24 cellular contexts compared by ENCODE assay signal in genomic region chr3:193207290-193207689, GRCh38. TPM values are rescaled to one million over a fixed set of nuclear protein-coding genes. Genes with fewer than 3 reads are reported as not detected.
DNase-seq lines count a peak whose midpoint lies in the region; FAIRE-seq and TF ChIP-seq lines count a peak whose summit lies in the region.
"Had no signal": no experiment of that assay in that cellular context is flagged by ENCODE, and none has a peak within 500 bp of the region (broad histone marks: within the 10 kb centered on the region; RNA-seq: fewer than 3 reads in every experiment).

No MANE protein-coding gene starts in this region.

- H3K27me3 Mint-ChIP-seq in T-helper 2 cell treated with Interferon-gamma antibody and Interleukin-4, amounts not matched to agents 5 μg/mL and 100 μg/mL, for 36 hours (ENCODE audit: low read depth), result no peaks in the 10 kb centered on the region
- H3K27me3 Mint-ChIP-seq: activated naive CD4-positive, alpha-beta T cell treated with anti-CD3 and anti-CD28 coated beads, Interleukin-2, amount 10 ng/mL, durations not matched to agents 7 days and 5 days had no signal

- no peak overlapping the region for H2AFZ ChIP-seq in trophoblast cell (ENCODE audit: insufficient read depth, low read length, poor library complexity)

- no peak overlapping the region for H2BK120ac ChIP-seq in trophoblast cell (ENCODE audit: insufficient read depth, low read length, poor library complexity)

- no peaks in the 10 kb centered on the region for H3K4me1 Mint-ChIP-seq in T-helper 2 cell treated with Interferon-gamma antibody and Interleukin-4, amounts not matched to agents 5 μg/mL and 100 μg/mL, for 36 hours (ENCODE audit: low read depth)
- H3K4me1 Mint-ChIP-seq: activated naive CD4-positive, alpha-beta T cell treated with anti-CD3 and anti-CD28 coated beads, Interleukin-2, amount 10 ng/mL, durations not matched to agents 7 days and 5 days; natural killer cell; stimulated activated effector memory CD8-positive, alpha-beta T cell treated with anti-CD3 and anti-CD28 coated beads, Interleukin-12 subunit alpha, Interleukin-12 subunit beta, amount 100 ng/mL, for 72 hours had no signal

- no peak overlapping the region for H4K91ac ChIP-seq in trophoblast cell (ENCODE audit: low read depth, low read length)

- DNase-seq in SHP77 (lab: John Stamatoyannopoulos, UW) (peak; percentile 35 to 42), SHP77 treated with DMSO at 0.1 percent for 48 hours (lab: John Stamatoyannopoulos, UW) (no peak), NCI-H446 treated with DMSO at 0.1 percent for 48 hours (lab: John Stamatoyannopoulos, UW) (peak; percentile 87), bronchial epithelial cell (ENCODE audit: low read depth) (peak; percentile 22), small intestine (peak; percentile 39), trophoblast cell (no peak), CD1c-positive myeloid dendritic cell (ENCODE audit: extremely low spot score) (no peak)
- no peak for DNase-seq in T-helper 2 cell treated with Interferon-gamma antibody and Interleukin-4, amounts not matched to agents 5 μg/mL and 100 μg/mL, for 36 hours (ENCODE audit: low spot score)
- DNase-seq: activated naive CD4-positive, alpha-beta T cell treated with anti-CD3 and anti-CD28 coated beads, Interleukin-2, amount 10 ng/mL, durations not matched to agents 7 days and 5 days; activated T-cell treated with anti-CD3 and anti-CD28 coated beads, Interleukin-2, amount 50 U/mL, for 72 hours; aorta; effector CD8-positive, alpha-beta T cell; natural killer cell; NCI-H226; ovary; Right ventricle myocardium superior had no signal

- H3K27ac ChIP-seq in small intestine (ENCODE audit: low read depth in 1 of 2, low read length in 1 of 2) (no peak overlapping the region), trophoblast cell (ENCODE audit: low read depth, low read length) (no peak overlapping the region)
- H3K27ac ChIP-seq: BLaER1, ovary, thoracic aorta had no signal

- H4K8ac ChIP-seq in trophoblast cell (ENCODE audit: low read depth, low read length), result no peak overlapping the region

- H3K27me3 ChIP-seq in bronchial epithelial cell (ENCODE audit: control insufficient read depth, insufficient read depth, low read length) (no peaks in the 10 kb centered on the region), small intestine (ENCODE audit: control insufficient read depth in 2 of 2, insufficient read depth in 2 of 2, low read length in 2 of 2) (no peaks in the 10 kb centered on the region), trophoblast cell (ENCODE audit: insufficient read depth, low read length) (no peaks in the 10 kb centered on the region)
- H3K27me3 ChIP-seq: BLaER1, ovary had no signal

- H3K9me3 ChIP-seq in small intestine (ENCODE audit: control insufficient read depth, low read depth), result no peaks in the 10 kb centered on the region
- H3K9me3 ChIP-seq in trophoblast cell (ENCODE audit: insufficient read depth, low read depth, low read length), result no peaks in the 10 kb centered on the region
- H3K9me3 ChIP-seq: BLaER1, ovary, thoracic aorta had no signal

- TF ChIP-seq CTCF in bronchial epithelial cell (IDR thresholded peaks at IDR 0.05; ENCODE audit: insufficient read depth, low read length, severe bottlenecking), result no peak

- H3K36me3 Mint-ChIP-seq in T-helper 2 cell treated with Interferon-gamma antibody and Interleukin-4, amounts not matched to agents 5 μg/mL and 100 μg/mL, for 36 hours (ENCODE audit: low read depth), result no peaks in the 10 kb centered on the region
- H3K36me3 Mint-ChIP-seq: activated naive CD4-positive, alpha-beta T cell treated with anti-CD3 and anti-CD28 coated beads, Interleukin-2, amount 10 ng/mL, durations not matched to agents 7 days and 5 days; natural killer cell; stimulated activated effector memory CD8-positive, alpha-beta T cell treated with anti-CD3 and anti-CD28 coated beads, Interleukin-12 subunit alpha, Interleukin-12 subunit beta, amount 100 ng/mL, for 72 hours had no signal

- no peak overlapping the region for H3K14ac ChIP-seq in trophoblast cell (ENCODE audit: low read length)

- H2BK12ac ChIP-seq in trophoblast cell (ENCODE audit: low read length), result no peak overlapping the region

- no peaks in the 10 kb centered on the region for H3K79me2 ChIP-seq in trophoblast cell (ENCODE audit: control insufficient read depth, insufficient read depth, low read length, poor library complexity)

- H3K4ac ChIP-seq in trophoblast cell (ENCODE audit: low read depth, low read length), result no peak overlapping the region

- 3 to 15% (median 8%) methylated on average over 1 of the region's 1 CpG for WGBS in small intestine, 3 donors
- WGBS in trophoblast cell (ENCODE audit: extremely low coverage, insufficient coverage, insufficient read length), result no CpG with 5 or more reads among the region's 1 CpG

- no peak overlapping the region for H3K9ac ChIP-seq in trophoblast cell (ENCODE audit: low read length)
- H3K9ac ChIP-seq: BLaER1 had no signal

- H4K12ac ChIP-seq in trophoblast cell (ENCODE audit: low read depth, low read length), result no peak overlapping the region

- no peak overlapping the region for H3K23ac ChIP-seq in trophoblast cell (ENCODE audit: low read length)

- H3K4me3 ChIP-seq in bronchial epithelial cell (ENCODE audit: low read depth, low read length) (no peak overlapping the region), small intestine (ENCODE audit: low read depth in 1 of 2, low read length in 2 of 2) (no peak overlapping the region), trophoblast cell (ENCODE audit: low read depth, low read length) (no peak overlapping the region)
- H3K4me3 ChIP-seq: BLaER1, GM12878, ovary, thoracic aorta had no signal

- no peak overlapping the region for H3K4me3 Mint-ChIP-seq in T-helper 2 cell treated with Interferon-gamma antibody and Interleukin-4, amounts not matched to agents 5 μg/mL and 100 μg/mL, for 36 hours
- H3K4me3 Mint-ChIP-seq: activated naive CD4-positive, alpha-beta T cell treated with anti-CD3 and anti-CD28 coated beads, Interleukin-2, amount 10 ng/mL, durations not matched to agents 7 days and 5 days; activated T-cell treated with anti-CD3 and anti-CD28 coated beads, Interleukin-2, amount 50 U/mL, for 72 hours; natural killer cell; stimulated activated effector memory CD8-positive, alpha-beta T cell treated with anti-CD3 and anti-CD28 coated beads, Interleukin-12 subunit alpha, Interleukin-12 subunit beta, amount 100 ng/mL, for 72 hours had no signal

- H2BK5ac ChIP-seq in trophoblast cell (ENCODE audit: low read depth, low read length, poor library complexity), result no peak overlapping the region

- no peak overlapping the region for H3K18ac ChIP-seq in trophoblast cell (ENCODE audit: low read length)

- no peak overlapping the region for H3K4me2 ChIP-seq in trophoblast cell (ENCODE audit: low read length)
- H3K4me2 ChIP-seq: BLaER1 had no signal

- H3K9me3 Mint-ChIP-seq in T-helper 2 cell treated with Interferon-gamma antibody and Interleukin-4, amounts not matched to agents 5 μg/mL and 100 μg/mL, for 36 hours, result no peaks in the 10 kb centered on the region
- H3K9me3 Mint-ChIP-seq: activated naive CD4-positive, alpha-beta T cell treated with anti-CD3 and anti-CD28 coated beads, Interleukin-2, amount 10 ng/mL, durations not matched to agents 7 days and 5 days; stimulated activated effector memory CD8-positive, alpha-beta T cell treated with anti-CD3 and anti-CD28 coated beads, Interleukin-12 subunit alpha, Interleukin-12 subunit beta, amount 100 ng/mL, for 72 hours had no signal

- no peaks in the 10 kb centered on the region for H3K79me1 ChIP-seq in trophoblast cell (ENCODE audit: low read length)

- H2AK5ac ChIP-seq in trophoblast cell (ENCODE audit: low read length), result no peak overlapping the region

- no peaks in the 10 kb centered on the region for H3K4me1 ChIP-seq in small intestine (ENCODE audit: control insufficient read depth in 2 of 2, insufficient read depth in 1 of 2, low read depth in 1 of 2, low read length in 1 of 2)
- H3K4me1 ChIP-seq in trophoblast cell (ENCODE audit: control insufficient read depth in 1 of 2, insufficient read depth in 2 of 2, low read length in 2 of 2), result no peaks in the 10 kb centered on the region
- H3K4me1 ChIP-seq: BLaER1 had no signal

- H3K36me3 ChIP-seq in bronchial epithelial cell (ENCODE audit: control insufficient read depth, insufficient read depth, low read length), result no peaks in the 10 kb centered on the region
- no peaks in the 10 kb centered on the region for H3K36me3 ChIP-seq in small intestine (ENCODE audit: control insufficient read depth in 2 of 2, insufficient read depth in 2 of 2, low read length in 2 of 2)
- H3K36me3 ChIP-seq in trophoblast cell (ENCODE audit: control insufficient read depth in 1 of 2, insufficient read depth in 2 of 2, low read length in 2 of 2), result no peaks in the 10 kb centered on the region
- H3K36me3 ChIP-seq: BLaER1, ovary, thoracic aorta had no signal

- FAIRE-seq in bronchial epithelial cell (lab: Jason Lieb, UNC) (no peak), small intestine (lab: Jason Lieb, UNC) (no peak)
- FAIRE-seq: D721Med, GM12878, H1 had no signal

- no peak overlapping the region for H3K27ac Mint-ChIP-seq in T-helper 2 cell treated with Interferon-gamma antibody and Interleukin-4, amounts not matched to agents 5 μg/mL and 100 μg/mL, for 36 hours
- H3K27ac Mint-ChIP-seq: activated naive CD4-positive, alpha-beta T cell treated with anti-CD3 and anti-CD28 coated beads, Interleukin-2, amount 10 ng/mL, durations not matched to agents 7 days and 5 days; natural killer cell; stimulated activated effector memory CD8-positive, alpha-beta T cell treated with anti-CD3 and anti-CD28 coated beads, Interleukin-12 subunit alpha, Interleukin-12 subunit beta, amount 100 ng/mL, for 72 hours had no signal

RNA-seq across cellular contexts. Expression of gene PLAAT1, which starts 33.7 kb away (rescaled TPM):
- total RNA-seq in bronchial epithelial cell, result 1.6 and 4.5 TPM in 2 replicates
- polyA plus RNA-seq in small intestine, result under 1 TPM in 2 of 3 donors, not detected in 1; 0.12 to 0.81 TPM
- 2.1 and 2.2 TPM in 2 replicates for polyA plus RNA-seq in trophoblast cell (2013)
- total RNA-seq: activated CD8-positive, alpha-beta memory T cell treated with anti-CD3 and anti-CD28 coated beads for 36 hours; activated T-cell treated with anti-CD3 and anti-CD28 coated beads, Interleukin-2, amount 50 U/mL, for 72 hours; GM12878; LHCN-M2; natural killer cell; thoracic aorta had no signal
- polyA plus RNA-seq: GM12878 had no signal

Comparison
In these comparisons a context has a peak if more than half of its experiments do, and no peak if none do; other contexts are left out.
1. DNase-seq: peak in SHP77 (2 of 2), NCI-H446 treated with DMSO at 0.1 percent for 48 hours (single experiment), bronchial epithelial cell (single experiment) and small intestine (single experiment); none in SHP77 treated with DMSO at 0.1 percent for 48 hours (single experiment), T-helper 2 cell treated with Interferon-gamma antibody and Interleukin-4, amounts not matched to agents 5 μg/mL and 100 μg/mL, for 36 hours (single experiment), trophoblast cell (0 of 2) and CD1c-positive myeloid dendritic cell (single experiment).